1 cellular context compared by ENCODE assay signal in genomic region chr19:3986260-3987041, GRCh38.
TF ChIP-seq lines count a peak whose summit lies in the region.

No MANE protein-coding gene starts in this region.

TF ChIP-seq in HEK293, 187 proteins besides CTCF, POLR2A, EP300 and RAD21 (continued from another document and continues in another):
- TF ChIP-seq ZFP3 (tag by site-specific recombination; IDR thresholded peaks at IDR 0.05; ENCODE audit: low read depth), result no peak
- TF ChIP-seq ZFP41 (tag by site-specific recombination; IDR thresholded peaks at IDR 0.05; ENCODE audit: borderline replicate concordance), result no peak
- TF ChIP-seq HOXC10 (CRISPR knock-in tag; IDR thresholded peaks at IDR 0.05), result no peak
- no peak for TF ChIP-seq ZNF596 (tag by site-specific recombination; IDR thresholded peaks at IDR 0.05)
- no peak for TF ChIP-seq ZFP69B (tag by site-specific recombination; IDR thresholded peaks at IDR 0.05)
- no peak for TF ChIP-seq ZNF521 (tag by site-specific recombination; IDR thresholded peaks at IDR 0.05)
- TF ChIP-seq ZBTB11 (tag by site-specific recombination; conservative IDR thresholded peaks at IDR 0.05; ENCODE audit: low read depth), result no peak
- peak; percentile 46 for TF ChIP-seq ZNF629 (tag by site-specific recombination; IDR thresholded peaks at IDR 0.05)
- TF ChIP-seq ZBTB6 (tag by site-specific recombination; IDR thresholded peaks at IDR 0.05), result no peak
- no peak for TF ChIP-seq ZNF510 (tag by site-specific recombination; IDR thresholded peaks at IDR 0.05; ENCODE audit: insufficient replicate concordance)
- TF ChIP-seq HOXA7 (CRISPR knock-in tag; IDR thresholded peaks at IDR 0.05; ENCODE audit: borderline replicate concordance), result no peak
- 0 out of 2 replicates have a peak, but pooled peaks have one; percentile 29 for TF ChIP-seq BCL11B (tag by site-specific recombination; IDR thresholded peaks at IDR 0.05; ENCODE audit: low read depth)
- no peak for TF ChIP-seq ZNF777 (tag by site-specific recombination; IDR thresholded peaks at IDR 0.05; ENCODE audit: borderline replicate concordance)
- TF ChIP-seq ZNF626 (tag by site-specific recombination; IDR thresholded peaks at IDR 0.05), result no peak
- no peak for TF ChIP-seq ZBTB21 (tag by site-specific recombination; IDR thresholded peaks at IDR 0.05)
- no peak for TF ChIP-seq ZNF211 (tag by site-specific recombination; IDR thresholded peaks at IDR 0.05; ENCODE audit: low read depth)
- peak; percentile 50 for TF ChIP-seq ZNF654 (tag by site-specific recombination; IDR thresholded peaks at IDR 0.05; ENCODE audit: low read depth)
- TF ChIP-seq MEIS1 (CRISPR knock-in tag; IDR thresholded peaks at IDR 0.05; ENCODE audit: borderline replicate concordance), result no peak
- TF ChIP-seq ZNF600 (tag by site-specific recombination; IDR thresholded peaks at IDR 0.05), result 0 out of 2 replicates have a peak, but pooled peaks have one; percentile 27
- peak; percentile 83; the same call in 1 of the 2 replicates for TF ChIP-seq ZNF24 (tag by site-specific recombination; IDR thresholded peaks at IDR 0.05)
- TF ChIP-seq ZNF791 (tag by site-specific recombination; IDR thresholded peaks at IDR 0.05), result no peak
- no peak for TF ChIP-seq ZNF23 (tag by site-specific recombination; IDR thresholded peaks at IDR 0.05; ENCODE audit: borderline replicate concordance)
- TF ChIP-seq PBX3 (CRISPR knock-in tag; IDR thresholded peaks at IDR 0.05), result no peak
- TF ChIP-seq, protein P1, sequence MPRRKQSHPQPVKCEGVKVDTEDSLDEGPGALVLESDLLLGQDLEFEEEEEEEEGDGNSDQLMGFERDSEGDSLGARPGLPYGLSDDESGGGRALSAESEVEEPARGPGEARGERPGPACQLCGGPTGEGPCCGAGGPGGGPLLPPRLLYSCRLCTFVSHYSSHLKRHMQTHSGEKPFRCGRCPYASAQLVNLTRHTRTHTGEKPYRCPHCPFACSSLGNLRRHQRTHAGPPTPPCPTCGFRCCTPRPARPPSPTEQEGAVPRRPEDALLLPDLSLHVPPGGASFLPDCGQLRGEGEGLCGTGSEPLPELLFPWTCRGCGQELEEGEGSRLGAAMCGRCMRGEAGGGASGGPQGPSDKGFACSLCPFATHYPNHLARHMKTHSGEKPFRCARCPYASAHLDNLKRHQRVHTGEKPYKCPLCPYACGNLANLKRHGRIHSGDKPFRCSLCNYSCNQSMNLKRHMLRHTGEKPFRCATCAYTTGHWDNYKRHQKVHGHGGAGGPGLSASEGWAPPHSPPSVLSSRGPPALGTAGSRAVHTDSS (tag by site-specific recombination; IDR thresholded peaks at IDR 0.05), result no peak
- no peak for TF ChIP-seq SP3 (tag by site-specific recombination; IDR thresholded peaks at IDR 0.05)
- peak; percentile 74 for TF ChIP-seq SP7 (tag by site-specific recombination; IDR thresholded peaks at IDR 0.05)
- TF ChIP-seq, protein P2, sequence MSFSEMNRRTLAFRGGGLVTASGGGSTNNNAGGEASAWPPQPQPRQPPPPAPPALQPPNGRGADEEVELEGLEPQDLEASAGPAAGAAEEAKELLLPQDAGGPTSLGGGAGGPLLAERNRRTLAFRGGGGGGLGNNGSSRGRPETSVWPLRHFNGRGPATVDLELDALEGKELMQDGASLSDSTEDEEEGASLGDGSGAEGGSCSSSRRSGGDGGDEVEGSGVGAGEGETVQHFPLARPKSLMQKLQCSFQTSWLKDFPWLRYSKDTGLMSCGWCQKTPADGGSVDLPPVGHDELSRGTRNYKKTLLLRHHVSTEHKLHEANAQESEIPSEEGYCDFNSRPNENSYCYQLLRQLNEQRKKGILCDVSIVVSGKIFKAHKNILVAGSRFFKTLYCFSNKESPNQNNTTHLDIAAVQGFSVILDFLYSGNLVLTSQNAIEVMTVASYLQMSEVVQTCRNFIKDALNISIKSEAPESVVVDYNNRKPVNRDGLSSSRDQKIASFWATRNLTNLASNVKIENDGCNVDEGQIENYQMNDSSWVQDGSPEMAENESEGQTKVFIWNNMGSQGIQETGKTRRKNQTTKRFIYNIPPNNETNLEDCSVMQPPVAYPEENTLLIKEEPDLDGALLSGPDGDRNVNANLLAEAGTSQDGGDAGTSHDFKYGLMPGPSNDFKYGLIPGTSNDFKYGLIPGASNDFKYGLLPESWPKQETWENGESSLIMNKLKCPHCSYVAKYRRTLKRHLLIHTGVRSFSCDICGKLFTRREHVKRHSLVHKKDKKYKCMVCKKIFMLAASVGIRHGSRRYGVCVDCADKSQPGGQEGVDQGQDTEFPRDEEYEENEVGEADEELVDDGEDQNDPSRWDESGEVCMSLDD (tag by site-specific recombination; IDR thresholded peaks at IDR 0.05), result no peak
- peak; percentile 55; the same call in 1 of the 2 replicates for TF ChIP-seq PRDM6 (tag by site-specific recombination; IDR thresholded peaks at IDR 0.05)
- no peak for TF ChIP-seq ZNF2 (tag by site-specific recombination; IDR thresholded peaks at IDR 0.05)
- no peak for TF ChIP-seq GFI1B (tag by site-specific recombination; IDR thresholded peaks at IDR 0.05)
- no peak for TF ChIP-seq HOXD13 (CRISPR knock-in tag; IDR thresholded peaks at IDR 0.05; ENCODE audit: borderline replicate concordance)
- TF ChIP-seq ZNF514 (tag by site-specific recombination; IDR thresholded peaks at IDR 0.05), result no peak
- TF ChIP-seq, protein P3, sequence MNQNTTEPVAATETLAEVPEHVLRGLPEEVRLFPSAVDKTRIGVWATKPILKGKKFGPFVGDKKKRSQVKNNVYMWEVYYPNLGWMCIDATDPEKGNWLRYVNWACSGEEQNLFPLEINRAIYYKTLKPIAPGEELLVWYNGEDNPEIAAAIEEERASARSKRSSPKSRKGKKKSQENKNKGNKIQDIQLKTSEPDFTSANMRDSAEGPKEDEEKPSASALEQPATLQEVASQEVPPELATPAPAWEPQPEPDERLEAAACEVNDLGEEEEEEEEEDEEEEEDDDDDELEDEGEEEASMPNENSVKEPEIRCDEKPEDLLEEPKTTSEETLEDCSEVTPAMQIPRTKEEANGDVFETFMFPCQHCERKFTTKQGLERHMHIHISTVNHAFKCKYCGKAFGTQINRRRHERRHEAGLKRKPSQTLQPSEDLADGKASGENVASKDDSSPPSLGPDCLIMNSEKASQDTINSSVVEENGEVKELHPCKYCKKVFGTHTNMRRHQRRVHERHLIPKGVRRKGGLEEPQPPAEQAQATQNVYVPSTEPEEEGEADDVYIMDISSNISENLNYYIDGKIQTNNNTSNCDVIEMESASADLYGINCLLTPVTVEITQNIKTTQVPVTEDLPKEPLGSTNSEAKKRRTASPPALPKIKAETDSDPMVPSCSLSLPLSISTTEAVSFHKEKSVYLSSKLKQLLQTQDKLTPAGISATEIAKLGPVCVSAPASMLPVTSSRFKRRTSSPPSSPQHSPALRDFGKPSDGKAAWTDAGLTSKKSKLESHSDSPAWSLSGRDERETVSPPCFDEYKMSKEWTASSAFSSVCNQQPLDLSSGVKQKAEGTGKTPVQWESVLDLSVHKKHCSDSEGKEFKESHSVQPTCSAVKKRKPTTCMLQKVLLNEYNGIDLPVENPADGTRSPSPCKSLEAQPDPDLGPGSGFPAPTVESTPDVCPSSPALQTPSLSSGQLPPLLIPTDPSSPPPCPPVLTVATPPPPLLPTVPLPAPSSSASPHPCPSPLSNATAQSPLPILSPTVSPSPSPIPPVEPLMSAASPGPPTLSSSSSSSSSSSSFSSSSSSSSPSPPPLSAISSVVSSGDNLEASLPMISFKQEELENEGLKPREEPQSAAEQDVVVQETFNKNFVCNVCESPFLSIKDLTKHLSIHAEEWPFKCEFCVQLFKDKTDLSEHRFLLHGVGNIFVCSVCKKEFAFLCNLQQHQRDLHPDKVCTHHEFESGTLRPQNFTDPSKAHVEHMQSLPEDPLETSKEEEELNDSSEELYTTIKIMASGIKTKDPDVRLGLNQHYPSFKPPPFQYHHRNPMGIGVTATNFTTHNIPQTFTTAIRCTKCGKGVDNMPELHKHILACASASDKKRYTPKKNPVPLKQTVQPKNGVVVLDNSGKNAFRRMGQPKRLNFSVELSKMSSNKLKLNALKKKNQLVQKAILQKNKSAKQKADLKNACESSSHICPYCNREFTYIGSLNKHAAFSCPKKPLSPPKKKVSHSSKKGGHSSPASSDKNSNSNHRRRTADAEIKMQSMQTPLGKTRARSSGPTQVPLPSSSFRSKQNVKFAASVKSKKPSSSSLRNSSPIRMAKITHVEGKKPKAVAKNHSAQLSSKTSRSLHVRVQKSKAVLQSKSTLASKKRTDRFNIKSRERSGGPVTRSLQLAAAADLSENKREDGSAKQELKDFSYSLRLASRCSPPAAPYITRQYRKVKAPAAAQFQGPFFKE (tag by site-specific recombination; IDR thresholded peaks at IDR 0.05; ENCODE audit: borderline replicate concordance), result no peak
- peak; percentile 87; the same call in 1 of the 2 replicates for TF ChIP-seq TRIM28 (IDR thresholded peaks at IDR 0.05; ENCODE audit: borderline replicate concordance, low read length)
- TF ChIP-seq ZNF692 (tag by site-specific recombination; IDR thresholded peaks at IDR 0.05), result 0 out of 2 replicates have a peak, but pooled peaks have one; percentile 30
- TF ChIP-seq ZBTB1 (tag by site-specific recombination; IDR thresholded peaks at IDR 0.05), result no peak
- TF ChIP-seq, protein P4, sequence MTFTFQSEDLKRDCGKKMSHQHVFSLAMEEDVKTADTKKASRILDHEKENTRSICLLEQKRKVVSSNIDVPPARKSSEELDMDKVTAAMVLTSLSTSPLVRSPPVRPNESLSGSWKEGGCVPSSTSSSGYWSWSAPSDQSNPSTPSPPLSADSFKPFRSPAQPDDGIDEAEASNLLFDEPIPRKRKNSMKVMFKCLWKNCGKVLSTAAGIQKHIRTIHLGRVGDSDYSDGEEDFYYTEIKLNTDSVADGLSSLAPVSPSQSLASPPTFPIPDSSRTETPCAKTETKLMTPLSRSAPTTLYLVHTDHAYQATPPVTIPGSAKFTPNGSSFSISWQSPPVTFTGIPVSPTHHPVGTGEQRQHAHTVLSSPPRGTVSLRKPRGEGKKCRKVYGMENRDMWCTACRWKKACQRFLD (tag by site-specific recombination; IDR thresholded peaks at IDR 0.05), result no peak
